ENCODE assay signal across 23 cellular contexts in the genomic region with DNA sequence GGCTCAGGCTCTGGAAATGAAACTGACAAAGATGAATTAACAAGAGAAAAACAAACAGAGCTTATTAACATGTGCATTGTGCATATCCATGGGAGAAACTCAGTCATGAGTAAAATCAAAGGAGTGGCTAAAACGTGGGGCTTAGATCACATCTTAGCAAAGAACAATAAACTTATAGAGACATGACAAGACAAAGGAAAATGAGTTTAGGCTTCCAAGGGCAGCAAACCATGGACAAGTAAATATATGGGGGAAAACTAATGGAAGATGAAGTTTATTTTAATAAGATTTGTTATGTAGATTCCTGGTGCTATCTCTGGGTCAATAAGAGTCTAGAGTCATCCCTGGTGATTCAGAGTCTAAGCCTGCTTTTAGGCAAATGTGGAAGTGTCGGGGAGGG.
DNase-seq lines count a peak whose midpoint lies in the region; ATAC-seq and TF ChIP-seq lines count a peak whose summit lies in the region.
"Had no signal": no experiment of that assay in that cellular context is flagged by ENCODE, and none has a peak within 500 bp of the region (broad histone marks: within the 10 kb centered on the region; RNA-seq: fewer than 3 reads in every experiment).

No MANE protein-coding gene starts in this region.

- 15% methylated on average over 2 of the region's 2 CpGs for WGBS in SK-N-SH (ENCODE audit: low lambda C conversion rate)

- CTCF ChIA-PET in SK-N-SH (lab: Yijun Ruan, JAX) = interaction anchor here (1.1 to 1.2 kb wide), 2 partner anchors 33 to 53 kb away, joined by 3 read pairs; no protein-coding TSS in a partner anchor

- ATAC-seq in HG03045 (IDR thresholded peaks at IDR 0.05; ENCODE audit: unreplicated experiment) = no peak
- no peak for ATAC-seq in GM19452 (IDR thresholded peaks at IDR 0.05; ENCODE audit: unreplicated experiment)
- ATAC-seq: PC-3 had no signal

- H3K9me2 ChIP-seq in Karpas-422 (replicated peaks; ENCODE audit: insufficient read depth, low read length) (no peaks in the 10 kb centered on the region), SK-N-SH (no peaks in the 10 kb centered on the region)

- H3K27ac ChIP-seq in Karpas-422 (ENCODE audit: low read length) (peak overlapping the region; percentile 31), SK-N-SH (ENCODE audit: low read depth in 2 of 2, low read length in 1 of 2) (peak overlapping the region in 1 of 2 experiments; percentile 91; a peak in 2 of 4 replicates)
- H3K27ac ChIP-seq: 22Rv1; BLaER1 treated with 17β-estradiol and CSF1 and Interleukin-3, amounts not matched to agents 10 nM and 100 nM had no signal

- H3K27me3 ChIP-seq in Karpas-422 (ENCODE audit: low read length) (no peaks in the 10 kb centered on the region), SK-N-SH (ENCODE audit: insufficient read depth) (no peaks in the 10 kb centered on the region)
- H3K27me3 ChIP-seq: BLaER1 treated with 17β-estradiol and CSF1 and Interleukin-3, amounts not matched to agents 10 nM and 100 nM had no signal

- POLR2A ChIA-PET in SK-N-SH (lab: Yijun Ruan, JAX) = no interaction called here

- DNase-seq in Caki2 (ENCODE audit: low read depth) (peak; percentile 97), Karpas-422 (peak; percentile 56), SK-N-SH (no peak), foreskin melanocyte (peak; percentile 36), DMS 273 treated with DMSO at 0.1 percent for 48 hours (lab: John Stamatoyannopoulos, UW) (no peak), NCI-H2107 treated with DMSO at 0.1 percent for 48 hours (lab: John Stamatoyannopoulos, UW; ENCODE audit: unreplicated experiment) (no peak)
- DNase-seq: ACHN; Caco-2; CD4-positive, alpha-beta memory T cell; DMS153; NCI-H1105; NCI-H146; NCI-H2029 treated with DMSO at 0.1 percent for 48 hours; NCI-H2171; NCI-H345; NCI-H524; PC-3; RPMI8226; SHP77 had no signal

- peaks cover 33% of the 10 kb centered on the region for H3F3A ChIP-seq in SK-N-SH (replicated peaks; ENCODE audit: insufficient read depth)

- H3K4me3 ChIP-seq in Karpas-422 (ENCODE audit: low read length) (no peak overlapping the region), SK-N-SH (ENCODE audit: low read depth in 2 of 2, low read length in 1 of 2) (no peak overlapping the region)
- H3K4me3 ChIP-seq: BLaER1 treated with 17β-estradiol and CSF1 and Interleukin-3, amounts not matched to agents 10 nM and 100 nM had no signal

- H2AFZ ChIP-seq in Karpas-422 (ENCODE audit: low read length) = no peak overlapping the region
- peak overlapping the region; percentile 31; the same call in 1 of the 2 replicates for H2AFZ ChIP-seq in SK-N-SH (ENCODE audit: low read depth)

- in situ Hi-C loops in Caki2 (cut with HindIII; ENCODE audit: low pct_unique_long_range_greater_than_20kb, low sequenced_read_pairs) = no loop called here

- H4K20me1 ChIP-seq in Karpas-422 (ENCODE audit: insufficient read depth, low read depth, low read length) = no peaks in the 10 kb centered on the region
- no peaks in the 10 kb centered on the region for H4K20me1 ChIP-seq in SK-N-SH (ENCODE audit: insufficient read depth)
- H4K20me1 ChIP-seq: BLaER1 treated with 17β-estradiol and CSF1 and Interleukin-3, amounts not matched to agents 10 nM and 100 nM had no signal

- H3K9me3 ChIP-seq in Karpas-422 (ENCODE audit: low read length) (no peaks in the 10 kb centered on the region), SK-N-SH (no peaks in the 10 kb centered on the region)
- H3K9me3 ChIP-seq: Caco-2 had no signal

- no peak for TF ChIP-seq CTCF in SK-N-SH (IDR thresholded peaks at IDR 0.05)

- TF ChIP-seq EP300 in SK-N-SH (IDR thresholded peaks at IDR 0.05; ENCODE audit: borderline replicate concordance in 1 of 2, low read depth in 1 of 2, low read length in 1 of 2) = peak in 1 of 2 experiments; percentile 38; a peak in 1 of 4 replicates

- H3K4me2 ChIP-seq in Karpas-422 (ENCODE audit: low read depth, low read length, poor library complexity, severe bottlenecking) (peak overlapping the region; percentile 9), SK-N-SH (0 out of 2 replicates have a peak overlapping the region, but pooled peaks have one; percentile 6)

- H3K36me3 ChIP-seq in Karpas-422 (ENCODE audit: insufficient read depth, low read length) (no peaks in the 10 kb centered on the region), SK-N-SH (replicated peaks in 1 of 2; ENCODE audit: control insufficient read depth in 1 of 2, insufficient read depth in 2 of 2, low read length in 1 of 2) (no peaks in the 10 kb centered on the region)
- H3K36me3 ChIP-seq: BLaER1 treated with 17β-estradiol and CSF1 and Interleukin-3, amounts not matched to agents 10 nM and 100 nM had no signal

- no peak for TF ChIP-seq RAD21 in SK-N-SH (IDR thresholded peaks at IDR 0.05; ENCODE audit: low read length)

- H3K9ac ChIP-seq in Karpas-422 (ENCODE audit: low read length) = no peak overlapping the region
- H3K9ac ChIP-seq in SK-N-SH = peak overlapping the region; percentile 51; the same call in 1 of the 2 replicates
- H3K9ac ChIP-seq: BLaER1 treated with 17β-estradiol and CSF1 and Interleukin-3, amounts not matched to agents 10 nM and 100 nM had no signal

- H3K4me1 ChIP-seq in Karpas-422 (ENCODE audit: low read length) (peaks cover 37% of the 10 kb centered on the region), SK-N-SH (ENCODE audit: control insufficient read depth in 1 of 2, insufficient read depth in 2 of 2, low read depth in 1 of 2, low read length in 1 of 2) (peaks cover 0 to 6% of the 10 kb centered on the region in 2 experiments; a peak in 1 of 4 replicates)
- H3K4me1 ChIP-seq: Caco-2 had no signal

- H3K79me2 ChIP-seq in Karpas-422 (ENCODE audit: low read length) (no peaks in the 10 kb centered on the region), SK-N-SH (ENCODE audit: insufficient read depth) (no peaks in the 10 kb centered on the region)

TF ChIP-seq in SK-N-SH, 30 proteins besides CTCF, POLR2A, EP300 and RAD21:
- TF ChIP-seq MXI1 (IDR thresholded peaks at IDR 0.05; ENCODE audit: low read depth, low read length) = no peak
- peak; percentile 11; the same call in 1 of the 2 replicates for TF ChIP-seq RXRA (IDR thresholded peaks at IDR 0.05; ENCODE audit: borderline replicate concordance, low read depth)
- 0 out of 2 replicates have a peak, but pooled peaks have one; percentile 4 for TF ChIP-seq FOSL2 (IDR thresholded peaks at IDR 0.05; ENCODE audit: borderline replicate concordance, low read depth)
- TF ChIP-seq EZH2phosphoT487 (IDR thresholded peaks at IDR 0.05; ENCODE audit: borderline replicate concordance, low read depth) = no peak
- TF ChIP-seq, protein P1, sequence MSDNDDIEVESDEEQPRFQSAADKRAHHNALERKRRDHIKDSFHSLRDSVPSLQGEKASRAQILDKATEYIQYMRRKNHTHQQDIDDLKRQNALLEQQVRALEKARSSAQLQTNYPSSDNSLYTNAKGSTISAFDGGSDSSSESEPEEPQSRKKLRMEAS (IDR thresholded peaks at IDR 0.05; ENCODE audit: low read depth) = no peak
- TF ChIP-seq FOXM1 (IDR thresholded peaks at IDR 0.05; ENCODE audit: low read depth) = 0 out of 2 replicates have a peak, but pooled peaks have one; percentile 13
- TF ChIP-seq PBX3 (IDR thresholded peaks at IDR 0.05) = peak; percentile 37; the same call in 1 of the 2 replicates
- TF ChIP-seq YY1 (IDR thresholded peaks at IDR 0.05; ENCODE audit: low read depth) = no peak
- TF ChIP-seq NRF1 (IDR thresholded peaks at IDR 0.05; ENCODE audit: low read depth, low read length) = no peak
- TF ChIP-seq, protein P2, sequence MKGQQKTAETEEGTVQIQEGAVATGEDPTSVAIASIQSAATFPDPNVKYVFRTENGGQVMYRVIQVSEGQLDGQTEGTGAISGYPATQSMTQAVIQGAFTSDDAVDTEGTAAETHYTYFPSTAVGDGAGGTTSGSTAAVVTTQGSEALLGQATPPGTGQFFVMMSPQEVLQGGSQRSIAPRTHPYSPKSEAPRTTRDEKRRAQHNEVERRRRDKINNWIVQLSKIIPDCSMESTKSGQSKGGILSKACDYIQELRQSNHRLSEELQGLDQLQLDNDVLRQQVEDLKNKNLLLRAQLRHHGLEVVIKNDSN (IDR thresholded peaks at IDR 0.05; ENCODE audit: borderline replicate concordance, low read depth) = no peak

Comparison
In these comparisons a context has a peak if more than half of its experiments do, and no peak if none do; other contexts are left out.
1. DNase-seq: peak in Caki2 (single experiment), Karpas-422 (single experiment) and foreskin melanocyte (single experiment); none in SK-N-SH (single experiment), DMS 273 treated with DMSO at 0.1 percent for 48 hours (single experiment) and NCI-H2107 treated with DMSO at 0.1 percent for 48 hours (single experiment).